1 cellular context compared by ENCODE assay signal in the genomic region with DNA sequence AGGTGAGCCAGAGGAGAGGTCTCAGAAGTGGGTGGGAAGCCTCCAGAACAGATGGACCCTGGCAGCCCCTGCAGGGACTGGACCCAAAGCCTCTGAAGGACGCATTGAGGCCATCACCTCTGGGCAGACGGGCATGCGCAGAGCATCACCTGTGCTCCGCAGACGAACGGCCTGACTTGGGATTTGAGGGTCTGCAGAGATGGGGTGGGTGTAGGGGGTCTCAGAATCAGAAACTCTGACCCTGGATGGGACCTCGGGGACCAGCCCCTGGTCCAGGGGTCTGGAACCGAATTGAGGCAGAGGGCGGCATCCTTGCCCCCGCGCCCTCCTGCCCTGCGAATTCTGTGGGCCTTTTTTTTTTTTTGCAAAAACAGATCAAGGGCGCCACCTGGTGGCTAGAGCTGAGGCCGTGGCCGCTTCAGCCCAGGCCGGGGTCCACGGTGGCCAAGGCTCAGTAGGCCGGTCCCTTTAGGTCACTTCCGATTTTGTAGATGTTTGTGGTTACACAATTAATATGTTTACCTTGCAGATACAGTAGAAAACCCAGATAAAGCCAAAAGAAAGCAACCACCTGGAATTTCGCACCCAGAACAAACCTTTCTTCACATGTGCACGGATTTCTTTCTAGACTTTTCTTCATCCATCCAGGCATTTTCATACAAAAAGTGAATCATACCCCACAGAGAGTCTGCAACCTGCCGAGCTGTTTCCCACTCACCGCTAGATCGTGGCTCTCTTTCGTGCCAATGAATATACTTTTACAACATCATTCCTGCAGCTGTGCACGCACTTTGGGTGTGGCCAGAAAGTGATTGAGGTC.
TF ChIP-seq lines count a peak whose summit lies in the region.

No MANE protein-coding gene starts in this region.

TF ChIP-seq in HCT116, 20 proteins besides CTCF, POLR2A, EP300 and RAD21 (continued from another document):
- TF ChIP-seq MAX (IDR thresholded peaks at IDR 0.05) (no peak), SP1 (IDR thresholded peaks at IDR 0.05; ENCODE audit: low read depth) (no peak), ELF1 (IDR thresholded peaks at IDR 0.05; ENCODE audit: borderline replicate concordance, low read depth) (no peak)
